In genomic region chr11:64745219-64745522, GRCh38 we compare ENCODE assay signal across 2 cellular contexts.
TF ChIP-seq lines count a peak whose summit lies in the region.

No MANE protein-coding gene starts in this region.

TF ChIP-seq in A549, 52 proteins besides CTCF, POLR2A, EP300 and RAD21:
- TF ChIP-seq, protein P1, sequence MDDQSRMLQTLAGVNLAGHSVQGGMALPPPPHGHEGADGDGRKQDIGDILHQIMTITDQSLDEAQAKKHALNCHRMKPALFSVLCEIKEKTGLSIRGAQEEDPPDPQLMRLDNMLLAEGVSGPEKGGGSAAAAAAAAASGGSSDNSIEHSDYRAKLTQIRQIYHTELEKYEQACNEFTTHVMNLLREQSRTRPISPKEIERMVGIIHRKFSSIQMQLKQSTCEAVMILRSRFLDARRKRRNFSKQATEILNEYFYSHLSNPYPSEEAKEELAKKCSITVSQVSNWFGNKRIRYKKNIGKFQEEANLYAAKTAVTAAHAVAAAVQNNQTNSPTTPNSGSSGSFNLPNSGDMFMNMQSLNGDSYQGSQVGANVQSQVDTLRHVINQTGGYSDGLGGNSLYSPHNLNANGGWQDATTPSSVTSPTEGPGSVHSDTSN (IDR thresholded peaks at IDR 0.05) = no peak
- TF ChIP-seq, protein P2, sequence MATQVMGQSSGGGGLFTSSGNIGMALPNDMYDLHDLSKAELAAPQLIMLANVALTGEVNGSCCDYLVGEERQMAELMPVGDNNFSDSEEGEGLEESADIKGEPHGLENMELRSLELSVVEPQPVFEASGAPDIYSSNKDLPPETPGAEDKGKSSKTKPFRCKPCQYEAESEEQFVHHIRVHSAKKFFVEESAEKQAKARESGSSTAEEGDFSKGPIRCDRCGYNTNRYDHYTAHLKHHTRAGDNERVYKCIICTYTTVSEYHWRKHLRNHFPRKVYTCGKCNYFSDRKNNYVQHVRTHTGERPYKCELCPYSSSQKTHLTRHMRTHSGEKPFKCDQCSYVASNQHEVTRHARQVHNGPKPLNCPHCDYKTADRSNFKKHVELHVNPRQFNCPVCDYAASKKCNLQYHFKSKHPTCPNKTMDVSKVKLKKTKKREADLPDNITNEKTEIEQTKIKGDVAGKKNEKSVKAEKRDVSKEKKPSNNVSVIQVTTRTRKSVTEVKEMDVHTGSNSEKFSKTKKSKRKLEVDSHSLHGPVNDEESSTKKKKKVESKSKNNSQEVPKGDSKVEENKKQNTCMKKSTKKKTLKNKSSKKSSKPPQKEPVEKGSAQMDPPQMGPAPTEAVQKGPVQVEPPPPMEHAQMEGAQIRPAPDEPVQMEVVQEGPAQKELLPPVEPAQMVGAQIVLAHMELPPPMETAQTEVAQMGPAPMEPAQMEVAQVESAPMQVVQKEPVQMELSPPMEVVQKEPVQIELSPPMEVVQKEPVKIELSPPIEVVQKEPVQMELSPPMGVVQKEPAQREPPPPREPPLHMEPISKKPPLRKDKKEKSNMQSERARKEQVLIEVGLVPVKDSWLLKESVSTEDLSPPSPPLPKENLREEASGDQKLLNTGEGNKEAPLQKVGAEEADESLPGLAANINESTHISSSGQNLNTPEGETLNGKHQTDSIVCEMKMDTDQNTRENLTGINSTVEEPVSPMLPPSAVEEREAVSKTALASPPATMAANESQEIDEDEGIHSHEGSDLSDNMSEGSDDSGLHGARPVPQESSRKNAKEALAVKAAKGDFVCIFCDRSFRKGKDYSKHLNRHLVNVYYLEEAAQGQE (IDR thresholded peaks at IDR 0.05) = no peak
- TF ChIP-seq NPAS2 (CRISPR knock-in tag; IDR thresholded peaks at IDR 0.05; ENCODE audit: borderline replicate concordance) = no peak
- TF ChIP-seq CBX2 (IDR thresholded peaks at IDR 0.05; ENCODE audit: borderline replicate concordance, low read depth) = no peak
- no peak for TF ChIP-seq EHF (CRISPR knock-in tag; IDR thresholded peaks at IDR 0.05)
- TF ChIP-seq, protein P3, sequence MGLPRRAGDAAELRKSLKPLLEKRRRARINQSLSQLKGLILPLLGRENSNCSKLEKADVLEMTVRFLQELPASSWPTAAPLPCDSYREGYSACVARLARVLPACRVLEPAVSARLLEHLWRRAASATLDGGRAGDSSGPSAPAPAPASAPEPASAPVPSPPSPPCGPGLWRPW (IDR thresholded peaks at IDR 0.05) = no peak
- TF ChIP-seq FOSB (CRISPR knock-in tag; IDR thresholded peaks at IDR 0.05) = no peak
- no peak for TF ChIP-seq ZC3H11A (IDR thresholded peaks at IDR 0.05)
- no peak for TF ChIP-seq PHF8 (IDR thresholded peaks at IDR 0.05; ENCODE audit: borderline replicate concordance, low read depth)
- no peak for TF ChIP-seq HOXA7 (CRISPR knock-in tag; IDR thresholded peaks at IDR 0.05)
- TF ChIP-seq FOXS1 (CRISPR knock-in tag; IDR thresholded peaks at IDR 0.05) = no peak
- TF ChIP-seq, protein P4, sequence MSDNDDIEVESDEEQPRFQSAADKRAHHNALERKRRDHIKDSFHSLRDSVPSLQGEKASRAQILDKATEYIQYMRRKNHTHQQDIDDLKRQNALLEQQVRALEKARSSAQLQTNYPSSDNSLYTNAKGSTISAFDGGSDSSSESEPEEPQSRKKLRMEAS (IDR thresholded peaks at IDR 0.05) = no peak
- no peak for TF ChIP-seq ZNF302 (CRISPR knock-in tag; IDR thresholded peaks at IDR 0.05)
- TF ChIP-seq FOSL2 (IDR thresholded peaks at IDR 0.05) = no peak
- TF ChIP-seq FOSL2 (CRISPR knock-in tag; IDR thresholded peaks at IDR 0.05) = no peak

TF ChIP-seq in IMR-90, 13 proteins besides CTCF, POLR2A, EP300 and RAD21:
- no peak for TF ChIP-seq CHD1 (IDR thresholded peaks at IDR 0.05; ENCODE audit: low read depth, low read length)
